Comparison of ENCODE assay signal across 1 cellular context in the genomic region with DNA sequence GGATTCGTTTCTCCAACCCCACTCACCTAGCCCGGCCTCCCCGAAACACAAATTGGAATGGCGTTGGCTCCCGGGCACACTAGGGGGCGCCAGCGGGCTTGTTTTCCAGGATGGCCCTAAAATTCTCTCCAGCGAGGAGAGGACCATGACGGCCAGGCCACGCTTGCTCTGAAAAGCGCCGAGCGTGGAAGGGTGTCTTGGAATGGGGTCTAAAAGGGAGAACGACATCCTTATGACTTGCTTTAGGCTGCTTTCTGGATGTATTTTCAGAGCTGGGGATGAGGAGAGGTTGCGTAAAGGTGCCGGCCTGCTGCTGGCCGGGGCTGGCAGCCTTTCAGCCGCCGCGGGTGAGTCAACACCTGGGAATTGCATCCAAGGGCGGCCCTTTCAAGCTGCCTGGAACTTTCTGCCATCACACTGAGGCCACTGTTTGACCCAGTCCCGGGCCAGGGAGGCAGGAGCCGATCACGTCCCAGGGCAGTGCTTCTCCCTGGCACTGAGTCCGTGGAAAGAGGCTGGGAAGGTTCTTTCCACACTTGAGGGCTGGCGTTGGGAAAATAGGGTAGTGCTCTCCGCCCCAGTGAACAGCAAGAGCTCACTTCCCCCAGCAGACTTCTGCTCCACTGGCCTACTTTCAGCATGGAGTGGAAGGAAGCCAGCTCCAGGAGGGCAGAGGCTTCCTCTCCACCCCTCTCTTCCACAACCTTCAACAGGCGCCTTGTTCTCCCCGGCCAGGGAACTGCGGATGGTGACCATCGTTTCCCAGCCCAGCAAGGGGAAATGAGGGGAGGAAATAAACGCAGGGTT.
A peak's percentile ranks its signal among the peaks of the same experiment; 100 is the strongest.
TF ChIP-seq lines count a peak whose summit lies in the region.

No MANE protein-coding gene starts in this region.

TF ChIP-seq in HepG2, 621 proteins besides CTCF, POLR2A, EP300 and RAD21 (continued from another document and continues in another):
- TF ChIP-seq, protein P1, sequence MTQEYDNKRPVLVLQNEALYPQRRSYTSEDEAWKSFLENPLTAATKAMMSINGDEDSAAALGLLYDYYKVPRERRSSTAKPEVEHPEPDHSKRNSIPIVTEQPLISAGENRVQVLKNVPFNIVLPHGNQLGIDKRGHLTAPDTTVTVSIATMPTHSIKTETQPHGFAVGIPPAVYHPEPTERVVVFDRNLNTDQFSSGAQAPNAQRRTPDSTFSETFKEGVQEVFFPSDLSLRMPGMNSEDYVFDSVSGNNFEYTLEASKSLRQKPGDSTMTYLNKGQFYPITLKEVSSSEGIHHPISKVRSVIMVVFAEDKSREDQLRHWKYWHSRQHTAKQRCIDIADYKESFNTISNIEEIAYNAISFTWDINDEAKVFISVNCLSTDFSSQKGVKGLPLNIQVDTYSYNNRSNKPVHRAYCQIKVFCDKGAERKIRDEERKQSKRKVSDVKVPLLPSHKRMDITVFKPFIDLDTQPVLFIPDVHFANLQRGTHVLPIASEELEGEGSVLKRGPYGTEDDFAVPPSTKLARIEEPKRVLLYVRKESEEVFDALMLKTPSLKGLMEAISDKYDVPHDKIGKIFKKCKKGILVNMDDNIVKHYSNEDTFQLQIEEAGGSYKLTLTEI (CRISPR knock-in tag; conservative IDR thresholded peaks at IDR 0.05), result no peak
- TF ChIP-seq, protein P2, sequence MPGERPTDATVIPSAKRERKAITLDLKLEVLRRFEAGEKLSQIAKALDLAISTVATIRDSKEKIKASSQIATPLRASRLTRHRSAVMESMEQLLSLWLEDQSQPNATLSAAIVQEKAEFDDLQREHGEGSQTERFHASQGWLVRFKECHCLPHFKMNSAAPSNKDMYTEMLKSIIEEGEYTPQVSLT (CRISPR knock-in tag; IDR thresholded peaks at IDR 0.05; ENCODE audit: borderline replicate concordance, low read depth), result no peak
- TF ChIP-seq, protein P3, sequence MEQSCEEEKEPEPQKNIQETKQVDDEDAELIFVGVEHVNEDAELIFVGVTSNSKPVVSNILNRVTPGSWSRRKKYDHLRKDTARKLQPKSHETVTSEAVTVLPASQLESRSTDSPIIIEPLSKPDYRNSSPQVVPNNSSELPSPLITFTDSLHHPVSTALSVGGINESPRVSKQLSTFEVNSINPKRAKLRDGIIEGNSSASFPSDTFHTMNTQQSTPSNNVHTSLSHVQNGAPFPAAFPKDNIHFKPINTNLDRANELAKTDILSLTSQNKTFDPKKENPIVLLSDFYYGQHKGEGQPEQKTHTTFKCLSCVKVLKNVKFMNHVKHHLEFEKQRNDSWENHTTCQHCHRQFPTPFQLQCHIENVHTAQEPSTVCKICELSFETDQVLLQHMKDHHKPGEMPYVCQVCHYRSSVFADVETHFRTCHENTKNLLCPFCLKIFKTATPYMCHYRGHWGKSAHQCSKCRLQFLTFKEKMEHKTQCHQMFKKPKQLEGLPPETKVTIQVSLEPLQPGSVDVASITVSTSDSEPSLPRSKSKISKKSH (CRISPR knock-in tag; IDR thresholded peaks at IDR 0.05; ENCODE audit: borderline replicate concordance), result 0 out of 2 replicates have a peak, but pooled peaks have one; percentile 89
- TF ChIP-seq MAZ (IDR thresholded peaks at IDR 0.05; ENCODE audit: borderline replicate concordance, low read depth, low read length) (no peak), MAZ (CRISPR knock-in tag; IDR thresholded peaks at IDR 0.05; ENCODE audit: low read depth) (no peak), GPN1 (CRISPR knock-in tag; IDR thresholded peaks at IDR 0.05; ENCODE audit: borderline replicate concordance) (no peak), ZNF570 (CRISPR knock-in tag; IDR thresholded peaks at IDR 0.05; ENCODE audit: borderline replicate concordance) (no peak), ZNF383 (CRISPR knock-in tag; IDR thresholded peaks at IDR 0.05; ENCODE audit: borderline replicate concordance) (no peak), ZBTB7B (CRISPR knock-in tag; IDR thresholded peaks at IDR 0.05) (0 out of 2 replicates have a peak, but pooled peaks have one; percentile 31), BHLHE40 (IDR thresholded peaks at IDR 0.05; ENCODE audit: low read length) (no peak), PLRG1 (conservative IDR thresholded peaks at IDR 0.05) (no peak), SAP130 (CRISPR knock-in tag; IDR thresholded peaks at IDR 0.05; ENCODE audit: low read depth) (peak; percentile 63), ZNF558 (CRISPR knock-in tag; IDR thresholded peaks at IDR 0.05; ENCODE audit: borderline replicate concordance) (no peak), ZNF256 (CRISPR knock-in tag; conservative IDR thresholded peaks at IDR 0.05) (peak; percentile 76; the same call in 1 of the 2 replicates), ZNF883 (CRISPR knock-in tag; IDR thresholded peaks at IDR 0.05; ENCODE audit: not compliant biosample characterization) (peak; percentile 90), ZNF432 (CRISPR knock-in tag; IDR thresholded peaks at IDR 0.05; ENCODE audit: borderline replicate concordance) (no peak)
- TF ChIP-seq, protein P4, sequence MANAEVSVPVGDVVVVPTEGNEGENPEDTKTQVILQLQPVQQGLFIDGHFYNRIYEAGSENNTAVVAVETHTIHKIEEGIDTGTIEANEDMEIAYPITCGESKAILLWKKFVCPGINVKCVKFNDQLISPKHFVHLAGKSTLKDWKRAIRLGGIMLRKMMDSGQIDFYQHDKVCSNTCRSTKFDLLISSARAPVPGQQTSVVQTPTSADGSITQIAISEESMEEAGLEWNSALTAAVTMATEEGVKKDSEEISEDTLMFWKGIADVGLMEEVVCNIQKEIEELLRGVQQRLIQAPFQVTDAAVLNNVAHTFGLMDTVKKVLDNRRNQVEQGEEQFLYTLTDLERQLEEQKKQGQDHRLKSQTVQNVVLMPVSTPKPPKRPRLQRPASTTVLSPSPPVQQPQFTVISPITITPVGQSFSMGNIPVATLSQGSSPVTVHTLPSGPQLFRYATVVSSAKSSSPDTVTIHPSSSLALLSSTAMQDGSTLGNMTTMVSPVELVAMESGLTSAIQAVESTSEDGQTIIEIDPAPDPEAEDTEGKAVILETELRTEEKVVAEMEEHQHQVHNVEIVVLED (CRISPR knock-in tag; IDR thresholded peaks at IDR 0.05; ENCODE audit: borderline replicate concordance), result peak; percentile 55; the same call in 1 of the 2 replicates
- TF ChIP-seq, protein P5, sequence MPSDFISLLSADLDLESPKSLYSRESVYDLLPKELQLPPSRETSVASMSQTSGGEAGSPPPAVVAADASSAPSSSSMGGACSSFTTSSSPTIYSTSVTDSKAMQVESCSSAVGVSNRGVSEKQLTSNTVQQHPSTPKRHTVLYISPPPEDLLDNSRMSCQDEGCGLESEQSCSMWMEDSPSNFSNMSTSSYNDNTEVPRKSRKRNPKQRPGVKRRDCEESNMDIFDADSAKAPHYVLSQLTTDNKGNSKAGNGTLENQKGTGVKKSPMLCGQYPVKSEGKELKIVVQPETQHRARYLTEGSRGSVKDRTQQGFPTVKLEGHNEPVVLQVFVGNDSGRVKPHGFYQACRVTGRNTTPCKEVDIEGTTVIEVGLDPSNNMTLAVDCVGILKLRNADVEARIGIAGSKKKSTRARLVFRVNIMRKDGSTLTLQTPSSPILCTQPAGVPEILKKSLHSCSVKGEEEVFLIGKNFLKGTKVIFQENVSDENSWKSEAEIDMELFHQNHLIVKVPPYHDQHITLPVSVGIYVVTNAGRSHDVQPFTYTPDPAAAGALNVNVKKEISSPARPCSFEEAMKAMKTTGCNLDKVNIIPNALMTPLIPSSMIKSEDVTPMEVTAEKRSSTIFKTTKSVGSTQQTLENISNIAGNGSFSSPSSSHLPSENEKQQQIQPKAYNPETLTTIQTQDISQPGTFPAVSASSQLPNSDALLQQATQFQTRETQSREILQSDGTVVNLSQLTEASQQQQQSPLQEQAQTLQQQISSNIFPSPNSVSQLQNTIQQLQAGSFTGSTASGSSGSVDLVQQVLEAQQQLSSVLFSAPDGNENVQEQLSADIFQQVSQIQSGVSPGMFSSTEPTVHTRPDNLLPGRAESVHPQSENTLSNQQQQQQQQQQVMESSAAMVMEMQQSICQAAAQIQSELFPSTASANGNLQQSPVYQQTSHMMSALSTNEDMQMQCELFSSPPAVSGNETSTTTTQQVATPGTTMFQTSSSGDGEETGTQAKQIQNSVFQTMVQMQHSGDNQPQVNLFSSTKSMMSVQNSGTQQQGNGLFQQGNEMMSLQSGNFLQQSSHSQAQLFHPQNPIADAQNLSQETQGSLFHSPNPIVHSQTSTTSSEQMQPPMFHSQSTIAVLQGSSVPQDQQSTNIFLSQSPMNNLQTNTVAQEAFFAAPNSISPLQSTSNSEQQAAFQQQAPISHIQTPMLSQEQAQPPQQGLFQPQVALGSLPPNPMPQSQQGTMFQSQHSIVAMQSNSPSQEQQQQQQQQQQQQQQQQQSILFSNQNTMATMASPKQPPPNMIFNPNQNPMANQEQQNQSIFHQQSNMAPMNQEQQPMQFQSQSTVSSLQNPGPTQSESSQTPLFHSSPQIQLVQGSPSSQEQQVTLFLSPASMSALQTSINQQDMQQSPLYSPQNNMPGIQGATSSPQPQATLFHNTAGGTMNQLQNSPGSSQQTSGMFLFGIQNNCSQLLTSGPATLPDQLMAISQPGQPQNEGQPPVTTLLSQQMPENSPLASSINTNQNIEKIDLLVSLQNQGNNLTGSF (CRISPR knock-in tag; IDR thresholded peaks at IDR 0.05), result no peak
- TF ChIP-seq, protein P6, sequence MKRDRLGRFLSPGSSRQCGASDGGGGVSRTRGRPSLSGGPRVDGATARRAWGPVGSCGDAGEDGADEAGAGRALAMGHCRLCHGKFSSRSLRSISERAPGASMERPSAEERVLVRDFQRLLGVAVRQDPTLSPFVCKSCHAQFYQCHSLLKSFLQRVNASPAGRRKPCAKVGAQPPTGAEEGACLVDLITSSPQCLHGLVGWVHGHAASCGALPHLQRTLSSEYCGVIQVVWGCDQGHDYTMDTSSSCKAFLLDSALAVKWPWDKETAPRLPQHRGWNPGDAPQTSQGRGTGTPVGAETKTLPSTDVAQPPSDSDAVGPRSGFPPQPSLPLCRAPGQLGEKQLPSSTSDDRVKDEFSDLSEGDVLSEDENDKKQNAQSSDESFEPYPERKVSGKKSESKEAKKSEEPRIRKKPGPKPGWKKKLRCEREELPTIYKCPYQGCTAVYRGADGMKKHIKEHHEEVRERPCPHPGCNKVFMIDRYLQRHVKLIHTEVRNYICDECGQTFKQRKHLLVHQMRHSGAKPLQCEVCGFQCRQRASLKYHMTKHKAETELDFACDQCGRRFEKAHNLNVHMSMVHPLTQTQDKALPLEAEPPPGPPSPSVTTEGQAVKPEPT (CRISPR knock-in tag; IDR thresholded peaks at IDR 0.05; ENCODE audit: low read depth), result peak; percentile 74; the same call in 1 of the 2 replicates
- TF ChIP-seq, protein P7, sequence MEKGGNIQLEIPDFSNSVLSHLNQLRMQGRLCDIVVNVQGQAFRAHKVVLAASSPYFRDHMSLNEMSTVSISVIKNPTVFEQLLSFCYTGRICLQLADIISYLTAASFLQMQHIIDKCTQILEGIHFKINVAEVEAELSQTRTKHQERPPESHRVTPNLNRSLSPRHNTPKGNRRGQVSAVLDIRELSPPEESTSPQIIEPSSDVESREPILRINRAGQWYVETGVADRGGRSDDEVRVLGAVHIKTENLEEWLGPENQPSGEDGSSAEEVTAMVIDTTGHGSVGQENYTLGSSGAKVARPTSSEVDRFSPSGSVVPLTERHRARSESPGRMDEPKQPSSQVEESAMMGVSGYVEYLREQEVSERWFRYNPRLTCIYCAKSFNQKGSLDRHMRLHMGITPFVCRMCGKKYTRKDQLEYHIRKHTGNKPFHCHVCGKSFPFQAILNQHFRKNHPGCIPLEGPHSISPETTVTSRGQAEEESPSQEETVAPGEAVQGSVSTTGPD (CRISPR knock-in tag; IDR thresholded peaks at IDR 0.05), result no peak; the same call in 1 of the 2 replicates
- TF ChIP-seq, protein P8, sequence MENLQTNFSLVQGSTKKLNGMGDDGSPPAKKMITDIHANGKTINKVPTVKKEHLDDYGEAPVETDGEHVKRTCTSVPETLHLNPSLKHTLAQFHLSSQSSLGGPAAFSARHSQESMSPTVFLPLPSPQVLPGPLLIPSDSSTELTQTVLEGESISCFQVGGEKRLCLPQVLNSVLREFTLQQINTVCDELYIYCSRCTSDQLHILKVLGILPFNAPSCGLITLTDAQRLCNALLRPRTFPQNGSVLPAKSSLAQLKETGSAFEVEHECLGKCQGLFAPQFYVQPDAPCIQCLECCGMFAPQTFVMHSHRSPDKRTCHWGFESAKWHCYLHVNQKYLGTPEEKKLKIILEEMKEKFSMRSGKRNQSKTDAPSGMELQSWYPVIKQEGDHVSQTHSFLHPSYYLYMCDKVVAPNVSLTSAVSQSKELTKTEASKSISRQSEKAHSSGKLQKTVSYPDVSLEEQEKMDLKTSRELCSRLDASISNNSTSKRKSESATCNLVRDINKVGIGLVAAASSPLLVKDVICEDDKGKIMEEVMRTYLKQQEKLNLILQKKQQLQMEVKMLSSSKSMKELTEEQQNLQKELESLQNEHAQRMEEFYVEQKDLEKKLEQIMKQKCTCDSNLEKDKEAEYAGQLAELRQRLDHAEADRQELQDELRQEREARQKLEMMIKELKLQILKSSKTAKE (CRISPR knock-in tag; IDR thresholded peaks at IDR 0.05; ENCODE audit: borderline replicate concordance), result peak; percentile 67; the same call in 1 of the 2 replicates
- TF ChIP-seq, protein P9, sequence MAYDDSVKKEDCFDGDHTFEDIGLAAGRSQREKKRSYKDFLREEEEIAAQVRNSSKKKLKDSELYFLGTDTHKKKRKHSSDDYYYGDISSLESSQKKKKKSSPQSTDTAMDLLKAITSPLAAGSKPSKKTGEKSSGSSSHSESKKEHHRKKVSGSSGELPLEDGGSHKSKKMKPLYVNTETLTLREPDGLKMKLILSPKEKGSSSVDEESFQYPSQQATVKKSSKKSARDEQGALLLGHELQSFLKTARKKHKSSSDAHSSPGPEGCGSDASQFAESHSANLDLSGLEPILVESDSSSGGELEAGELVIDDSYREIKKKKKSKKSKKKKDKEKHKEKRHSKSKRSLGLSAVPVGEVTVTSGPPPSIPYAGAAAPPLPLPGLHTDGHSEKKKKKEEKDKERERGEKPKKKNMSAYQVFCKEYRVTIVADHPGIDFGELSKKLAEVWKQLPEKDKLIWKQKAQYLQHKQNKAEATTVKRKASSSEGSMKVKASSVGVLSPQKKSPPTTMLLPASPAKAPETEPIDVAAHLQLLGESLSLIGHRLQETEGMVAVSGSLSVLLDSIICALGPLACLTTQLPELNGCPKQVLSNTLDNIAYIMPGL (CRISPR knock-in tag; IDR thresholded peaks at IDR 0.05; ENCODE audit: borderline replicate concordance in 1 of 2, low read depth in 1 of 2), result peak; percentile 83 to 92
- TF ChIP-seq, protein P10, sequence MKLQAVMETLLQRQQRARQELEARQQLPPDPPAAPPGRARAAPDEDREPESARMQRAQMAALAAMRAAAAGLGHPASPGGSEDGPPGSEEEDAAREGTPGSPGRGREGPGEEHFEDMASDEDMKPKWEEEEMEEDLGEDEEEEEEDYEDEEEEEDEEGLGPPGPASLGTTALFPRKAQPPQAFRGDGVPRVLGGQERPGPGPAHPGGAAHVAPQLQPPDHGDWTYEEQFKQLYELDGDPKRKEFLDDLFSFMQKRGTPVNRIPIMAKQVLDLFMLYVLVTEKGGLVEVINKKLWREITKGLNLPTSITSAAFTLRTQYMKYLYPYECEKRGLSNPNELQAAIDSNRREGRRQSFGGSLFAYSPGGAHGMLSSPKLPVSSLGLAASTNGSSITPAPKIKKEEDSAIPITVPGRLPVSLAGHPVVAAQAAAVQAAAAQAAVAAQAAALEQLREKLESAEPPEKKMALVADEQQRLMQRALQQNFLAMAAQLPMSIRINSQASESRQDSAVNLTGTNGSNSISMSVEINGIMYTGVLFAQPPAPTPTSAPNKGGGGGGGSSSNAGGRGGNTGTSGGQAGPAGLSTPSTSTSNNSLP (IDR thresholded peaks at IDR 0.05; ENCODE audit: low read depth, low read length), result no peak
- TF ChIP-seq, protein P11, sequence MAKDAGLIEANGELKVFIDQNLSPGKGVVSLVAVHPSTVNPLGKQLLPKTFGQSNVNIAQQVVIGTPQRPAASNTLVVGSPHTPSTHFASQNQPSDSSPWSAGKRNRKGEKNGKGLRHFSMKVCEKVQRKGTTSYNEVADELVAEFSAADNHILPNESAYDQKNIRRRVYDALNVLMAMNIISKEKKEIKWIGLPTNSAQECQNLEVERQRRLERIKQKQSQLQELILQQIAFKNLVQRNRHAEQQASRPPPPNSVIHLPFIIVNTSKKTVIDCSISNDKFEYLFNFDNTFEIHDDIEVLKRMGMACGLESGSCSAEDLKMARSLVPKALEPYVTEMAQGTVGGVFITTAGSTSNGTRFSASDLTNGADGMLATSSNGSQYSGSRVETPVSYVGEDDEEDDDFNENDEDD (CRISPR knock-in tag; IDR thresholded peaks at IDR 0.05; ENCODE audit: borderline replicate concordance), result peak; percentile 80
